ENCODE assay signal across 9 cellular contexts in the genomic region with DNA sequence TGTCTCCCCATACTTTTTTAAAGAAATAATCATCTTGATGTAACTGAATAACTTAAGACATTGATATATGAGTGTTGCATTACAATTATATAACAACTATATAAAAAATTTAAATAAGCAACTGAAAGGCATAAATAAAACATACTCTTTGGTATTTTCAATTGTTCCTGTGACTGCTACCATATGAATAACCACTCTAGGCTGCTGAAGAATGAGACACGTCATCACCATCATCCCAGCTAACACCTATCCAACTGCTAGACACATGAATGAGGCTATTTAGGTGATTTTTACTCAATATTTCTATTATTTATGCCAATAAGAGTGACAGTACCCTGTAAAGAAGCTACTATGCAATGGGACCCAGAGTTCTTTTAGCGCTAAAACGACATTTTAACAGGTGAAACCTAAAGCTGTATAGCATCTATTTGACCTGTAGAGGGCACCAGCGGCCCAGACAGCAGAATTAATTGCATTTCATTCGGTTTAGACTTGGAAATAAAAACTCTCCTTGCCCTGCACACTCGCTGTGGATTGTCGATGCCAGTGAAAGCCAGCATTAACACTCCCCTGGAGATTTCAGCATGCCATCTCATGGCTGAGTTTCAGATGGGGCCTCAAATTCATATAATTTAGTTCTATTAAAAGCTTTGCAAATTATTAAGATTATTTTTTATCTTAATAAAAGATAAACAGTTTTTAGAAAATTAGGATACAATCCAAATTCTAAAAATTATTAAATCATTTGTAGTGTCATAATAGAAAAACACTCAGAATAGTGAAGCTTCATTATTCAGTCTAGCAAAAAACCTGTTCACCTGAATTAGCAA.
DNase-seq lines count a peak whose midpoint lies in the region; ATAC-seq, FAIRE-seq and TF ChIP-seq lines count a peak whose summit lies in the region.
"Had no signal": no experiment of that assay in that cellular context is flagged by ENCODE, and none has a peak within 500 bp of the region (broad histone marks: within the 10 kb centered on the region; RNA-seq: fewer than 3 reads in every experiment).

No MANE protein-coding gene starts in this region.

- intact Hi-C loops in HepG2 (cut with micrococcal nuclease; ENCODE audit: unreplicated experiment), result loop anchor here (1.0 to 5.0 kb wide), 6 partner anchors 89 to 863 kb away; no protein-coding TSS in a partner anchor

- TF ChIP-seq RAD21 in HepG2 (CRISPR knock-in tag; IDR thresholded peaks at IDR 0.05), result peak; percentile 54; the same call in 1 of the 2 replicates

- H2AFZ ChIP-seq in HepG2 (ENCODE audit: low read length), result no peak overlapping the region

- peaks cover 0 to 5% of the 10 kb centered on the region in 2 donors for H3K9me3 Mint-ChIP-seq in stimulated activated naive CD8-positive, alpha-beta T cell treated with anti-CD3 and anti-CD28 coated beads, Interleukin-15, amount 100 ng/mL, for 72 hours

- no peak overlapping the region for H3K9ac ChIP-seq in HepG2 (ENCODE audit: insufficient read depth, low read depth, low read length)

- H3K27me3 Mint-ChIP-seq in stimulated activated naive CD8-positive, alpha-beta T cell treated with anti-CD3 and anti-CD28 coated beads, Interleukin-15, amount 100 ng/mL, for 72 hours, result no peaks in the 10 kb centered on the region
- H3K27me3 Mint-ChIP-seq: naive thymus-derived CD8-positive, alpha-beta T cell had no signal

- DNase-seq in AG08395 (ENCODE audit: low spot score) (peak; percentile 61), NB4 (ENCODE audit: low read depth) (peak; percentile 67), SHP77 (lab: John Stamatoyannopoulos, UW) (peak; percentile 72 to 76), caudate nucleus (lab: John Stamatoyannopoulos, UW) (peak in 45 of 61 donors; percentile 0 to 73 (median 17)), HepG2 (ENCODE audit: low spot score) (peak; percentile 53)
- DNase-seq in stimulated activated naive CD8-positive, alpha-beta T cell treated with anti-CD3 and anti-CD28 coated beads, Interleukin-15, amount 100 ng/mL, for 72 hours, result peak; percentile 23 to 32

- H3K27me3 ChIP-seq in HepG2 (ENCODE audit: control insufficient read depth in 1 of 2, insufficient read depth in 2 of 2, low read length in 2 of 2), result no peaks in the 10 kb centered on the region

- BruUV-seq in HepG2 (replicated peaks; lab: Mats Ljungman, UMichigan), result no TSS peak

- POLR2A ChIA-PET in HepG2 (lab: Yijun Ruan, JAX), result no interaction called here

- ATAC-seq in GM18498 (IDR thresholded peaks at IDR 0.05; ENCODE audit: unreplicated experiment), result peak; percentile 85
- ATAC-seq in HG02759 (IDR thresholded peaks at IDR 0.05; ENCODE audit: unreplicated experiment), result peak; percentile 85
- ATAC-seq in HepG2, result peak; percentile 87
- peak; percentile 49 for ATAC-seq in stimulated activated naive CD8-positive, alpha-beta T cell treated with anti-CD3 and anti-CD28 coated beads, Interleukin-15, amount 100 ng/mL, for 72 hours
- ATAC-seq: naive thymus-derived CD8-positive, alpha-beta T cell had no signal

- H3K4me2 ChIP-seq in HepG2 (ENCODE audit: low read depth, low read length), result no peak overlapping the region

- 11% methylated on average over 7 of the region's 7 CpGs for WGBS in HepG2 (ENCODE audit: low lambda C conversion rate)

- peak; percentile 71 for TF ChIP-seq CTCF in NB4 (IDR thresholded peaks at IDR 0.05; ENCODE audit: low read depth, low read length)
- peak; percentile 84 for TF ChIP-seq CTCF in HepG2 (CRISPR knock-in tag; IDR thresholded peaks at IDR 0.05)

- TF ChIP-seq EP300 in HepG2 (IDR thresholded peaks at IDR 0.05; ENCODE audit: low read depth in 2 of 2, low read length in 2 of 2) (no peak), HepG2 (CRISPR knock-in tag; IDR thresholded peaks at IDR 0.05; ENCODE audit: borderline replicate concordance) (no peak)

- no peaks in the 10 kb centered on the region for H3K4me1 Mint-ChIP-seq in stimulated activated naive CD8-positive, alpha-beta T cell treated with anti-CD3 and anti-CD28 coated beads, Interleukin-15, amount 100 ng/mL, for 72 hours
- H3K4me1 Mint-ChIP-seq: naive thymus-derived CD8-positive, alpha-beta T cell had no signal

- CTCF ChIA-PET in HepG2 (lab: Yijun Ruan, JAX; ENCODE audit: low intra/inter-chr PET ratio, low total read pairs), result interaction anchor here (1.3 to 2.6 kb wide), 4 partner anchors 89 to 868 kb away, joined by 3 to 29 read pairs (median 14); partner anchors contain the start of gene MAP2

- H3K4me3 Mint-ChIP-seq in stimulated activated naive CD8-positive, alpha-beta T cell treated with anti-CD3 and anti-CD28 coated beads, Interleukin-15, amount 100 ng/mL, for 72 hours, result no peak overlapping the region
- H3K4me3 Mint-ChIP-seq: naive thymus-derived CD8-positive, alpha-beta T cell had no signal

- H3K4me3 ChIP-seq in NB4 (ENCODE audit: low read depth, low read length) (no peak overlapping the region), HepG2 (replicated peaks in 1 of 3; ENCODE audit: insufficient read depth in 1 of 3, low read depth in 2 of 3, low read length in 3 of 3) (no peak overlapping the region)

- FAIRE-seq in HepG2 (lab: Jason Lieb, UNC), result peak; percentile 58

- no peaks in the 10 kb centered on the region for H3K9me3 ChIP-seq in HepG2 (ENCODE audit: low read length)

- H3K27ac ChIP-seq in caudate nucleus (ENCODE audit: low read depth, low read length) (no peak overlapping the region), HepG2 (ENCODE audit: extremely low read length, insufficient read depth, low read length) (no peak overlapping the region)

- no peaks in the 10 kb centered on the region for H3K36me3 ChIP-seq in HepG2 (replicated peaks in 1 of 2; ENCODE audit: control insufficient read depth in 1 of 2, insufficient read depth in 2 of 2, low read length in 2 of 2)

- H3K79me2 ChIP-seq in HepG2 (ENCODE audit: insufficient read depth, low read length), result no peaks in the 10 kb centered on the region

- TF ChIP-seq POLR2A in NB4 (IDR thresholded peaks at IDR 0.05; ENCODE audit: extremely low read depth, insufficient read length), result no peak
- TF ChIP-seq POLR2A in HepG2 (IDR thresholded peaks at IDR 0.05; ENCODE audit: insufficient read depth in 1 of 2, low read depth in 2 of 2, low read length in 2 of 2), result no peak

- in situ Hi-C loops in HepG2 (cut with HindIII; ENCODE audit: extremely low pct_ligation_motif_present, low pct_unique_long_range_greater_than_20kb), result loop anchor here (25.0 kb wide), 2 partner anchors 228 to 628 kb away; no protein-coding TSS in a partner anchor

- H4K20me1 ChIP-seq in HepG2 (ENCODE audit: insufficient read depth, low read length), result no peaks in the 10 kb centered on the region

- H3K27ac Mint-ChIP-seq in stimulated activated naive CD8-positive, alpha-beta T cell treated with anti-CD3 and anti-CD28 coated beads, Interleukin-15, amount 100 ng/mL, for 72 hours, result no peak overlapping the region
- H3K27ac Mint-ChIP-seq: naive thymus-derived CD8-positive, alpha-beta T cell had no signal

- H3K4me1 ChIP-seq in HepG2 (ENCODE audit: insufficient read depth, low read length), result no peaks in the 10 kb centered on the region

TF ChIP-seq in HepG2, 621 proteins besides CTCF, POLR2A, EP300 and RAD21 (continues in another document):
- TF ChIP-seq ATRX (CRISPR knock-in tag; IDR thresholded peaks at IDR 0.05; ENCODE audit: borderline replicate concordance) (no peak), TEAD2 (CRISPR knock-in tag; IDR thresholded peaks at IDR 0.05) (no peak), SUZ12 (IDR thresholded peaks at IDR 0.05; ENCODE audit: low read depth, low read length) (no peak), SMAD3 (CRISPR knock-in tag; IDR thresholded peaks at IDR 0.05) (peak; percentile 55; the same call in 1 of the 2 replicates), ZNF230 (CRISPR knock-in tag; IDR thresholded peaks at IDR 0.05) (no peak), ZNF143 (CRISPR knock-in tag; IDR thresholded peaks at IDR 0.05) (no peak), KAT2B (IDR thresholded peaks at IDR 0.05; ENCODE audit: borderline replicate concordance, low read depth, low read length) (no peak), MIXL1 (CRISPR knock-in tag; IDR thresholded peaks at IDR 0.05) (peak; percentile 70; the same call in 1 of the 2 replicates), ADNP (CRISPR knock-in tag; IDR thresholded peaks at IDR 0.05) (no peak), REPIN1 (CRISPR knock-in tag; IDR thresholded peaks at IDR 0.05; ENCODE audit: borderline replicate concordance, low read depth) (no peak), NBN (conservative IDR thresholded peaks at IDR 0.05) (no peak), HOXD1 (CRISPR knock-in tag; IDR thresholded peaks at IDR 0.05) (no peak), HOXA3 (CRISPR knock-in tag; IDR thresholded peaks at IDR 0.05) (no peak)
- TF ChIP-seq, protein P1, sequence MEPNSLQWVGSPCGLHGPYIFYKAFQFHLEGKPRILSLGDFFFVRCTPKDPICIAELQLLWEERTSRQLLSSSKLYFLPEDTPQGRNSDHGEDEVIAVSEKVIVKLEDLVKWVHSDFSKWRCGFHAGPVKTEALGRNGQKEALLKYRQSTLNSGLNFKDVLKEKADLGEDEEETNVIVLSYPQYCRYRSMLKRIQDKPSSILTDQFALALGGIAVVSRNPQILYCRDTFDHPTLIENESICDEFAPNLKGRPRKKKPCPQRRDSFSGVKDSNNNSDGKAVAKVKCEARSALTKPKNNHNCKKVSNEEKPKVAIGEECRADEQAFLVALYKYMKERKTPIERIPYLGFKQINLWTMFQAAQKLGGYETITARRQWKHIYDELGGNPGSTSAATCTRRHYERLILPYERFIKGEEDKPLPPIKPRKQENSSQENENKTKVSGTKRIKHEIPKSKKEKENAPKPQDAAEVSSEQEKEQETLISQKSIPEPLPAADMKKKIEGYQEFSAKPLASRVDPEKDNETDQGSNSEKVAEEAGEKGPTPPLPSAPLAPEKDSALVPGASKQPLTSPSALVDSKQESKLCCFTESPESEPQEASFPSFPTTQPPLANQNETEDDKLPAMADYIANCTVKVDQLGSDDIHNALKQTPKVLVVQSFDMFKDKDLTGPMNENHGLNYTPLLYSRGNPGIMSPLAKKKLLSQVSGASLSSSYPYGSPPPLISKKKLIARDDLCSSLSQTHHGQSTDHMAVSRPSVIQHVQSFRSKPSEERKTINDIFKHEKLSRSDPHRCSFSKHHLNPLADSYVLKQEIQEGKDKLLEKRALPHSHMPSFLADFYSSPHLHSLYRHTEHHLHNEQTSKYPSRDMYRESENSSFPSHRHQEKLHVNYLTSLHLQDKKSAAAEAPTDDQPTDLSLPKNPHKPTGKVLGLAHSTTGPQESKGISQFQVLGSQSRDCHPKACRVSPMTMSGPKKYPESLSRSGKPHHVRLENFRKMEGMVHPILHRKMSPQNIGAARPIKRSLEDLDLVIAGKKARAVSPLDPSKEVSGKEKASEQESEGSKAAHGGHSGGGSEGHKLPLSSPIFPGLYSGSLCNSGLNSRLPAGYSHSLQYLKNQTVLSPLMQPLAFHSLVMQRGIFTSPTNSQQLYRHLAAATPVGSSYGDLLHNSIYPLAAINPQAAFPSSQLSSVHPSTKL (CRISPR knock-in tag; IDR thresholded peaks at IDR 0.05), result 0 out of 2 replicates have a peak, but pooled peaks have one; percentile 8

Comparison
In these comparisons a context has a peak if more than half of its experiments do, and no peak if none do; other contexts are left out.
1. DNase-seq: peak in every context shown above with its lines; median percentile 74 in SHP77; 67 in NB4; 61 in AG08395; 53 in HepG2; 28 in stimulated activated naive CD8-positive, alpha-beta T cell treated with anti-CD3 and anti-CD28 coated beads, Interleukin-15, amount 100 ng/mL, for 72 hours; 17 in caudate nucleus.